Comparison of ENCODE assay signal across 12 cellular contexts in the genomic region with DNA sequence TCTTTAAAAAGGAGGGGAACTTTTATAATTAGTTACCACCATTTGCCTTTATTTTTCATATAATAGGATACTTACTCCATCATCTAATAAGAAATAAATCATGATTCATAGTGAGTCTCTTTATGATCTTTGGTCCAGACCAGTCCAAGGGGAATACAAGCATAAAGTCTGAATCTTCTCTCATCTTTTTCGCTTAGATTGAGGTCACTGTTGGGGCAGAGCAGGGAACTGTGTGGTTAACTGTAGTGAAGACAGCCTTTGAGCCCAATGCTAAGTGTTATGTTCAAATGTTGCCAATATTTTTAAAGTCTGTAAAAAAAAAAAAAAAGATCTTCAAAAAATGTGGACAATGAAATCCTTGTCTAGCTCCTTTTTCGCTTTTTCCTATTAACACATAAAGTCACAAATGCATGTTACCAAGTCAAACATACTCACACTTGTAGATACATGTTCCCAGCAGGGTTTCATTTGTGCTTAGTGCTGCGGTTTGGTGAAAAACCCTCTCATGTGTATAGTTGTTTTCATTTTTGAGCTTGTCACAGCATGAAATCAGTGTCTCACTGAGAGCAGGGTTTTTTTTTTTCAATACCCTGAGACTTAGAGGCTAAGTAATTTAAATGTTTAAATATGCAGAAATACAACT.
DNase-seq lines count a peak whose midpoint lies in the region; ATAC-seq, FAIRE-seq and TF ChIP-seq lines count a peak whose summit lies in the region.
"Had no signal": no experiment of that assay in that cellular context is flagged by ENCODE, and none has a peak within 500 bp of the region (broad histone marks: within the 10 kb centered on the region; RNA-seq: fewer than 3 reads in every experiment).

No MANE protein-coding gene starts in this region.

- peak; percentile 19 for DNase-seq in adipocyte (ENCODE audit: low read depth)
- DNase-seq in mesothelial cell of epicardium (ENCODE audit: low spot score in 2 of 2, unreplicated experiment in 2 of 2), result no peak
- DNase-seq in HTR-8/SVneo (ENCODE audit: insufficient read length, low spot score), result no peak
- DNase-seq in ureter (ENCODE audit: low spot score), result no peak
- DNase-seq in aorta, result no peak
- DNase-seq in activated CD8-positive, alpha-beta memory T cell treated with anti-CD3 and anti-CD28 coated beads, Interleukin-2, amount 10 ng/mL, durations not matched to agents 7 days and 5 days, result no peak
- DNase-seq: activated T-cell treated with anti-CD3 and anti-CD28 coated beads for 4 hours, Calu3, sigmoid colon had no signal

- no peak for FAIRE-seq in HTR-8/SVneo (lab: Jason Lieb, UNC)

- H3K4me3 Mint-ChIP-seq in mesothelial cell of epicardium, result no peak overlapping the region
- no peak overlapping the region for H3K4me3 Mint-ChIP-seq in activated CD8-positive, alpha-beta memory T cell treated with anti-CD3 and anti-CD28 coated beads, Interleukin-2, amount 10 ng/mL, durations not matched to agents 7 days and 5 days
- H3K4me3 Mint-ChIP-seq: T-helper 1 cell treated with Interleukin-12 subunit alpha and Interleukin-12 subunit beta and Interleukin-4 antibody, amounts not matched to agents 30 μg/mL and 1 μg/mL, for 36 hours had no signal

- no peaks in the 10 kb centered on the region for H3K27me3 Mint-ChIP-seq in mesothelial cell of epicardium (ENCODE audit: low read depth)
- H3K27me3 Mint-ChIP-seq in activated CD8-positive, alpha-beta memory T cell treated with anti-CD3 and anti-CD28 coated beads, Interleukin-2, amount 10 ng/mL, durations not matched to agents 7 days and 5 days, result no peaks in the 10 kb centered on the region

- no peaks in the 10 kb centered on the region for H3K36me3 ChIP-seq in adipocyte (ENCODE audit: control insufficient read depth, insufficient read depth, low read length, severe bottlenecking)
- no peaks in the 10 kb centered on the region for H3K36me3 ChIP-seq in aorta (ENCODE audit: control insufficient read depth in 1 of 2, insufficient read depth in 2 of 2, low read length in 1 of 2)
- H3K36me3 ChIP-seq: sigmoid colon had no signal

- H3K4me1 ChIP-seq in adipocyte (ENCODE audit: control insufficient read depth, insufficient read depth, low read length), result no peaks in the 10 kb centered on the region
- no peaks in the 10 kb centered on the region for H3K4me1 ChIP-seq in aorta (ENCODE audit: control insufficient read depth in 1 of 2, insufficient read depth in 2 of 2, low read length in 2 of 2)

- no peak for TF ChIP-seq CTCF in mesothelial cell of epicardium (IDR thresholded peaks at IDR 0.05; ENCODE audit: unreplicated experiment)

- H3K9ac ChIP-seq in adipocyte (ENCODE audit: low read length), result no peak overlapping the region

- CTCF ChIA-PET in activated CD8-positive, alpha-beta memory T cell treated with anti-CD3 and anti-CD28 coated beads, Interleukin-2, amount 10 ng/mL, durations not matched to agents 7 days and 5 days (lab: Charles Lee), result no interaction called here

- H3K9me3 ChIP-seq in adipocyte (ENCODE audit: control insufficient read depth, low read length) (no peaks in the 10 kb centered on the region), aorta (ENCODE audit: control insufficient read depth, low read length) (no peaks in the 10 kb centered on the region)
- H3K9me3 ChIP-seq: sigmoid colon had no signal

- H3K27ac ChIP-seq in aorta (ENCODE audit: low read depth in 1 of 2, low read length in 2 of 2), result no peak overlapping the region
- H3K27ac ChIP-seq: sigmoid colon had no signal

- intact Hi-C loops in aorta (cut with DNase I), result no loop called here

- whole genome bisulfite sequencing in aorta, 2 donors, result 73% methylated on average over 3 of the region's 3 CpGs

- ATAC-seq in GM18858 (IDR thresholded peaks at IDR 0.05; ENCODE audit: unreplicated experiment) (peak; percentile 72), HG03045 (IDR thresholded peaks at IDR 0.05; ENCODE audit: unreplicated experiment) (peak; percentile 52), aorta (ENCODE audit: low FRiP score) (no peak)
- no peak for ATAC-seq in activated CD8-positive, alpha-beta memory T cell treated with anti-CD3 and anti-CD28 coated beads, Interleukin-2, amount 10 ng/mL, durations not matched to agents 7 days and 5 days

- no peaks in the 10 kb centered on the region for H3K9me3 Mint-ChIP-seq in mesothelial cell of epicardium
- peaks cover 3% of the 10 kb centered on the region for H3K9me3 Mint-ChIP-seq in activated CD8-positive, alpha-beta memory T cell treated with anti-CD3 and anti-CD28 coated beads, Interleukin-2, amount 10 ng/mL, durations not matched to agents 7 days and 5 days (ENCODE audit: low read depth)

- H3K4me3 ChIP-seq in adipocyte (ENCODE audit: low read length), result no peak overlapping the region
- H3K4me3 ChIP-seq in aorta (ENCODE audit: low read length in 2 of 2), result no peak overlapping the region
- H3K4me3 ChIP-seq: sigmoid colon had no signal

- H3K36me3 Mint-ChIP-seq in mesothelial cell of epicardium, result no peaks in the 10 kb centered on the region
- no peaks in the 10 kb centered on the region for H3K36me3 Mint-ChIP-seq in activated CD8-positive, alpha-beta memory T cell treated with anti-CD3 and anti-CD28 coated beads, Interleukin-2, amount 10 ng/mL, durations not matched to agents 7 days and 5 days

- peak overlapping the region; percentile 32 for H3K27ac Mint-ChIP-seq in mesothelial cell of epicardium
- H3K27ac Mint-ChIP-seq in activated CD8-positive, alpha-beta memory T cell treated with anti-CD3 and anti-CD28 coated beads, Interleukin-2, amount 10 ng/mL, durations not matched to agents 7 days and 5 days, result no peak overlapping the region
- H3K27ac Mint-ChIP-seq: T-helper 1 cell treated with Interleukin-12 subunit alpha and Interleukin-12 subunit beta and Interleukin-4 antibody, amounts not matched to agents 30 μg/mL and 1 μg/mL, for 36 hours had no signal

- peaks cover 32% of the 10 kb centered on the region for H3K4me1 Mint-ChIP-seq in mesothelial cell of epicardium
- H3K4me1 Mint-ChIP-seq in activated CD8-positive, alpha-beta memory T cell treated with anti-CD3 and anti-CD28 coated beads, Interleukin-2, amount 10 ng/mL, durations not matched to agents 7 days and 5 days, result no peaks in the 10 kb centered on the region

- H3K27me3 ChIP-seq in adipocyte (replicated peaks; ENCODE audit: control insufficient read depth, insufficient read depth, low read length), result no peaks in the 10 kb centered on the region
- no peaks in the 10 kb centered on the region for H3K27me3 ChIP-seq in aorta (ENCODE audit: control insufficient read depth in 1 of 2, insufficient read depth in 2 of 2, low read length in 1 of 2)
- H3K27me3 ChIP-seq: sigmoid colon had no signal

Comparison
In these comparisons a context has a peak if more than half of its experiments do, and no peak if none do; other contexts are left out.
1. ATAC-seq: peak in GM18858 (single experiment) and HG03045 (single experiment); none in aorta (single experiment) and activated CD8-positive, alpha-beta memory T cell treated with anti-CD3 and anti-CD28 coated beads, Interleukin-2, amount 10 ng/mL, durations not matched to agents 7 days and 5 days (single experiment).